8 cellular contexts compared by ENCODE assay signal in genomic region chr6:52595796-52596130, GRCh38. TPM values are rescaled to one million over a fixed set of nuclear protein-coding genes. Genes with fewer than 3 reads are reported as not detected.
DNase-seq lines count a peak whose midpoint lies in the region; ATAC-seq and TF ChIP-seq lines count a peak whose summit lies in the region.

No MANE protein-coding gene starts in this region.

- H3K9me3 ChIP-seq in esophagus muscularis mucosa (no peaks in the 10 kb centered on the region), transverse colon (no peaks in the 10 kb centered on the region)

- peaks cover 21% of the 10 kb centered on the region for H3K4me1 Mint-ChIP-seq in activated CD8-positive, alpha-beta memory T cell treated with anti-CD3 and anti-CD28 coated beads, Interleukin-2, amount 10 ng/mL, durations not matched to agents 7 days and 5 days

- H3K27ac ChIP-seq in esophagus muscularis mucosa (replicated peaks in 1 of 4) (peak overlapping the region; percentile 64 to 79 (median 75)), transverse colon (peak overlapping the region; percentile 68 to 78 (median 73))

- CTCF ChIA-PET in activated CD8-positive, alpha-beta memory T cell treated with anti-CD3 and anti-CD28 coated beads, Interleukin-2, amount 10 ng/mL, durations not matched to agents 7 days and 5 days (lab: Charles Lee): interaction anchor here (0.9 to 2.5 kb wide), 7 partner anchors 12 to 332 kb away, joined by 3 to 17 read pairs (median 4); partner anchors contain the start of gene TRAM2

- H3K4me3 Mint-ChIP-seq in activated CD8-positive, alpha-beta memory T cell treated with anti-CD3 and anti-CD28 coated beads, Interleukin-2, amount 10 ng/mL, durations not matched to agents 7 days and 5 days: no peak overlapping the region

- H3K27ac Mint-ChIP-seq in activated CD8-positive, alpha-beta memory T cell treated with anti-CD3 and anti-CD28 coated beads, Interleukin-2, amount 10 ng/mL, durations not matched to agents 7 days and 5 days: no peak overlapping the region

- ATAC-seq in activated CD8-positive, alpha-beta memory T cell treated with anti-CD3 and anti-CD28 coated beads, Interleukin-2, amount 10 ng/mL, durations not matched to agents 7 days and 5 days: no peak
- peak; percentile 67 for ATAC-seq in HG03280 (IDR thresholded peaks at IDR 0.05; ENCODE audit: unreplicated experiment)
- no peak for ATAC-seq in stimulated activated naive CD8-positive, alpha-beta T cell treated with anti-CD3 and anti-CD28 coated beads, Interleukin-15, Interleukin-2, amounts not matched to agents 100 U/mL and 50 U/mL, for 24 hours

- intact Hi-C loops in esophagus muscularis mucosa (cut with DNase I) (loop anchor here (2.0 to 5.0 kb wide), 3 partner anchors 19 to 98 kb away; partner anchors contain the start of gene TRAM2), transverse colon (cut with DNase I; ENCODE audit: low total_unique reads) (loop anchor here (2.0 kb wide), 1 partner anchor 179 kb away; no protein-coding TSS in a partner anchor)

- peak; percentile 33 for DNase-seq in activated CD8-positive, alpha-beta memory T cell treated with anti-CD3 and anti-CD28 coated beads, Interleukin-2, amount 10 ng/mL, durations not matched to agents 7 days and 5 days
- no peak for DNase-seq in activated CD8-positive, alpha-beta memory T cell treated with anti-CD3 and anti-CD28 coated beads, Interleukin-2, amount 50 U/mL, for 4 hours
- no peak for DNase-seq in esophagus muscularis mucosa (ENCODE audit: extremely low spot score)
- no peak for DNase-seq in transverse colon
- no peak for DNase-seq in stimulated activated naive CD8-positive, alpha-beta T cell treated with anti-CD3 and anti-CD28 coated beads, Interleukin-15, Interleukin-2, amounts not matched to agents 100 U/mL and 50 U/mL, for 24 hours
- DNase-seq in activated CD4-positive, alpha-beta T cell treated with anti-CD3 and anti-CD28 coated beads for 4 hours: no peak
- no peak for DNase-seq in NCI-H146 (lab: John Stamatoyannopoulos, UW)

- H3K27me3 ChIP-seq in esophagus muscularis mucosa: no peaks in the 10 kb centered on the region
- no peaks in the 10 kb centered on the region for H3K27me3 ChIP-seq in transverse colon

- H3K36me3 ChIP-seq in esophagus muscularis mucosa (no peaks in the 10 kb centered on the region), transverse colon (no peaks in the 10 kb centered on the region)

- H3K4me1 ChIP-seq in esophagus muscularis mucosa (peaks cover 30 to 45% (median 40%) of the 10 kb centered on the region in 4 donors), transverse colon (peaks cover 8 to 32% (median 23%) of the 10 kb centered on the region in 4 donors)

- no peak for TF ChIP-seq EP300 in esophagus muscularis mucosa (IDR thresholded peaks at IDR 0.05)
- TF ChIP-seq EP300 in transverse colon (IDR thresholded peaks at IDR 0.05; ENCODE audit: low read depth): no peak

- TF ChIP-seq CTCF in esophagus muscularis mucosa (IDR thresholded peaks at IDR 0.05) (no peak), transverse colon (IDR thresholded peaks at IDR 0.05) (no peak)

- in situ Hi-C loops in transverse colon (cut with MboI; ENCODE audit: low pct_ligation_motif_present in 1 of 4, low pct_unique_long_range_greater_than_20kb in 1 of 4, low sequenced_read_pairs in 3 of 4): loop anchor here (5.0 to 25.0 kb wide), 4 partner anchors 67 to 308 kb away; partner anchors contain the start of gene MCM3 (in 1 of the 4)

- peak overlapping the region in 1 of 4 donors; percentile 13 for H3K4me3 ChIP-seq in esophagus muscularis mucosa
- H3K4me3 ChIP-seq in transverse colon: no peak overlapping the region

- peaks cover 6% of the 10 kb centered on the region for H3K27me3 Mint-ChIP-seq in activated CD8-positive, alpha-beta memory T cell treated with anti-CD3 and anti-CD28 coated beads, Interleukin-2, amount 10 ng/mL, durations not matched to agents 7 days and 5 days

- TF ChIP-seq POLR2A in esophagus muscularis mucosa (IDR thresholded peaks at IDR 0.05; ENCODE audit: low read depth) (no peak), transverse colon (IDR thresholded peaks at IDR 0.05) (no peak)

- H3K36me3 Mint-ChIP-seq in activated CD8-positive, alpha-beta memory T cell treated with anti-CD3 and anti-CD28 coated beads, Interleukin-2, amount 10 ng/mL, durations not matched to agents 7 days and 5 days: no peaks in the 10 kb centered on the region

- H3K9me3 Mint-ChIP-seq in activated CD8-positive, alpha-beta memory T cell treated with anti-CD3 and anti-CD28 coated beads, Interleukin-2, amount 10 ng/mL, durations not matched to agents 7 days and 5 days (ENCODE audit: low read depth): no peaks in the 10 kb centered on the region

RNA-seq across cellular contexts. Expression of gene TRAM2, which starts 18.9 kb away (rescaled TPM):
- total RNA-seq in activated CD8-positive, alpha-beta memory T cell treated with anti-CD3 and anti-CD28 coated beads, Interleukin-2, amount 10 ng/mL, durations not matched to agents 7 days and 5 days: 1 to 10 TPM; 1.7 to 2.8 TPM
- total RNA-seq in esophagus muscularis mucosa (10 to 100 TPM; 13.3 to 23.8 (median 18.5) TPM), transverse colon (10 to 100 TPM in 2 of 4 donors, 1 to 10 TPM in 2; 8.4 to 15.4 (median 11.7) TPM)
